In the genomic region with DNA sequence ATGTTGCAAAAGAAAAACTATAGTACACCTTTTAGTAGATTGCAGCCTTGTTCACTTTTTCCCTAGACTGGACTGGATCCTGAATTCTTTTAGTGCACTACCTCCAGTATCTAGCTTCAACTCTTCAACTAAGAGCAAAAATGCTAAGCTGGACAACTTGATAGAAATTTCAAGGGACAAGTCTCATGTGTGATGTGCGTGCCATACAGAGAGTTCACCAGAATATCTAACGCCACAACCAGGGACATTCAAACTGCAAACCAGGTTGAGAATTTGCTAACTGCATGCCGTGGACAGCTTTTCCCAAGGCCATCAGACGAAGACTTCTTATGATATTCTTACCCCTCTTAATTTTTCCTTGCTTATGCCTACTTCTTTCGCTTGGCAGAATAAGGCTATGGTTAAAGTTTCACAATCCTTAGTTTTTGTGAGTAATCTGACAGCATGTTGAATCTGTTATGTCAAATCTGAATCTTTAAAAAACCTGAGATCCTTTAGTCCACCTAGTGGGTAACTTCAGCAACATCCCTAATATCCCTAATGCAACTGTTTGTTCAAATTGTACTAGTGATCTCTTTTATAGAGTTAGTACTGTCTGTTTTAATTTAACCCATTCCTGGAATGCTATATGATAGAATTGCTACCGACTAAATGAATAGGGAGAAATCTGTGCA, we compare ENCODE assay signal across 10 cellular contexts.
DNase-seq lines count a peak whose midpoint lies in the region; ATAC-seq and TF ChIP-seq lines count a peak whose summit lies in the region.
"Had no signal": no experiment of that assay in that cellular context is flagged by ENCODE, and none has a peak within 500 bp of the region (broad histone marks: within the 10 kb centered on the region; RNA-seq: fewer than 3 reads in every experiment).

No MANE protein-coding gene starts in this region.

- H3K4me1 ChIP-seq in ACC112 (ENCODE audit: control insufficient read depth, insufficient read depth, low read length, unreplicated experiment), result peaks cover 45% of the 10 kb centered on the region

- H3K4me3 ChIP-seq in ACC112 (ENCODE audit: low read depth, low read length) (no peak overlapping the region), kidney epithelial cell (ENCODE audit: low read depth, low read length) (no peak overlapping the region)

- DNase-seq in kidney epithelial cell (ENCODE audit: low read depth) (peak; percentile 2), NCI-H82 treated with DMSO at 0.1 percent for 48 hours (lab: John Stamatoyannopoulos, UW; ENCODE audit: unreplicated experiment) (no peak), COR-L47 (lab: John Stamatoyannopoulos, UW) (no peak)
- DNase-seq in central memory CD4-positive, alpha-beta T cell, result no peak
- no peak for DNase-seq in effector memory CD8-positive, alpha-beta T cell
- DNase-seq: CD8-positive, alpha-beta memory T cell; naive B cell had no signal

- peak; percentile 42; the same call in 1 of the 2 replicates for TF ChIP-seq RAD21 in Ishikawa (IDR thresholded peaks at IDR 0.05; ENCODE audit: low read depth)

- H3K79me2 ChIP-seq in ACC112 (ENCODE audit: control insufficient read depth, insufficient read depth, low read length, unreplicated experiment), result peaks cover 45% of the 10 kb centered on the region

- H3K4me1 Mint-ChIP-seq in brain, result peaks cover 27% of the 10 kb centered on the region
- no peaks in the 10 kb centered on the region for H3K4me1 Mint-ChIP-seq in effector memory CD8-positive, alpha-beta T cell (ENCODE audit: low read depth in 2 of 2)
- H3K4me1 Mint-ChIP-seq: CD8-positive, alpha-beta memory T cell; naive B cell had no signal

- H3K27me3 ChIP-seq in ACC112 (ENCODE audit: insufficient read depth, low read length) (no peaks in the 10 kb centered on the region), kidney epithelial cell (ENCODE audit: control insufficient read depth, insufficient read depth, low read length) (no peaks in the 10 kb centered on the region)

- peak in 1 of 2 experiments; percentile 31 for TF ChIP-seq CTCF in brain (conservative IDR thresholded peaks at IDR 0.05)
- peak; percentile 31 for TF ChIP-seq CTCF in kidney epithelial cell (IDR thresholded peaks at IDR 0.05; ENCODE audit: insufficient read depth, low read length, poor library complexity, severe bottlenecking)

- H3K4me3 Mint-ChIP-seq in brain, result no peak overlapping the region
- no peak overlapping the region for H3K4me3 Mint-ChIP-seq in effector memory CD8-positive, alpha-beta T cell
- H3K4me3 Mint-ChIP-seq: CD8-positive, alpha-beta memory T cell; naive B cell had no signal

- H3K36me3 Mint-ChIP-seq in brain, result peaks cover 11% of the 10 kb centered on the region
- peaks cover 3% of the 10 kb centered on the region for H3K36me3 Mint-ChIP-seq in effector memory CD8-positive, alpha-beta T cell (ENCODE audit: insufficient read depth)
- H3K36me3 Mint-ChIP-seq: CD8-positive, alpha-beta memory T cell; naive B cell had no signal

- H3K27me3 Mint-ChIP-seq in brain, result no peaks in the 10 kb centered on the region
- H3K27me3 Mint-ChIP-seq in effector memory CD8-positive, alpha-beta T cell, result peaks cover 0 to 4% of the 10 kb centered on the region in 2 donors
- H3K27me3 Mint-ChIP-seq: CD8-positive, alpha-beta memory T cell; naive B cell had no signal

- H3K36me3 ChIP-seq in ACC112 (ENCODE audit: insufficient read depth, low read length) (no peaks in the 10 kb centered on the region), kidney epithelial cell (ENCODE audit: control insufficient read depth, insufficient read depth, low read length) (no peaks in the 10 kb centered on the region)

- ATAC-seq in effector memory CD8-positive, alpha-beta T cell (replicated peaks), result no peak

- H3K27ac Mint-ChIP-seq in brain, result peak overlapping the region in 3 of 5 experiments; percentile 13 to 74 (median 24)
- H3K27ac Mint-ChIP-seq in effector memory CD8-positive, alpha-beta T cell, result no peak overlapping the region

- peaks cover 0 to 4% (median 0%) of the 10 kb centered on the region in 5 experiments for H3K9me3 Mint-ChIP-seq in brain
- no peaks in the 10 kb centered on the region for H3K9me3 Mint-ChIP-seq in effector memory CD8-positive, alpha-beta T cell
- H3K9me3 Mint-ChIP-seq: CD8-positive, alpha-beta memory T cell; naive B cell had no signal

- TF ChIP-seq EP300 in Ishikawa (IDR thresholded peaks at IDR 0.05; ENCODE audit: borderline replicate concordance), result no peak

- no peak overlapping the region for H2AFZ ChIP-seq in ACC112 (ENCODE audit: low read length, unreplicated experiment)

- H3K27ac ChIP-seq in ACC112 (ENCODE audit: low read depth, low read length), result peak overlapping the region; percentile 53

TF ChIP-seq in Ishikawa, 13 proteins besides CTCF, POLR2A, EP300 and RAD21:
- TF ChIP-seq TEAD4 (IDR thresholded peaks at IDR 0.05), result no peak
- TF ChIP-seq EGR1 (IDR thresholded peaks at IDR 0.05), result no peak
- no peak for TF ChIP-seq CREB1 (IDR thresholded peaks at IDR 0.05; ENCODE audit: low read depth)
- TF ChIP-seq ZBTB7A (IDR thresholded peaks at IDR 0.05; ENCODE audit: low read depth), result no peak
- TF ChIP-seq TAF1 (IDR thresholded peaks at IDR 0.05; ENCODE audit: low read depth), result no peak
- no peak for TF ChIP-seq FOXM1 (IDR thresholded peaks at IDR 0.05; ENCODE audit: borderline replicate concordance, low read depth)
- no peak for TF ChIP-seq TCF12 (IDR thresholded peaks at IDR 0.05; ENCODE audit: low read depth)
- TF ChIP-seq NFIC (IDR thresholded peaks at IDR 0.05), result no peak
- no peak for TF ChIP-seq YY1 (IDR thresholded peaks at IDR 0.05; ENCODE audit: low read depth)
- TF ChIP-seq, protein P1, sequence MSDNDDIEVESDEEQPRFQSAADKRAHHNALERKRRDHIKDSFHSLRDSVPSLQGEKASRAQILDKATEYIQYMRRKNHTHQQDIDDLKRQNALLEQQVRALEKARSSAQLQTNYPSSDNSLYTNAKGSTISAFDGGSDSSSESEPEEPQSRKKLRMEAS (IDR thresholded peaks at IDR 0.05), result no peak
- TF ChIP-seq, protein P2, sequence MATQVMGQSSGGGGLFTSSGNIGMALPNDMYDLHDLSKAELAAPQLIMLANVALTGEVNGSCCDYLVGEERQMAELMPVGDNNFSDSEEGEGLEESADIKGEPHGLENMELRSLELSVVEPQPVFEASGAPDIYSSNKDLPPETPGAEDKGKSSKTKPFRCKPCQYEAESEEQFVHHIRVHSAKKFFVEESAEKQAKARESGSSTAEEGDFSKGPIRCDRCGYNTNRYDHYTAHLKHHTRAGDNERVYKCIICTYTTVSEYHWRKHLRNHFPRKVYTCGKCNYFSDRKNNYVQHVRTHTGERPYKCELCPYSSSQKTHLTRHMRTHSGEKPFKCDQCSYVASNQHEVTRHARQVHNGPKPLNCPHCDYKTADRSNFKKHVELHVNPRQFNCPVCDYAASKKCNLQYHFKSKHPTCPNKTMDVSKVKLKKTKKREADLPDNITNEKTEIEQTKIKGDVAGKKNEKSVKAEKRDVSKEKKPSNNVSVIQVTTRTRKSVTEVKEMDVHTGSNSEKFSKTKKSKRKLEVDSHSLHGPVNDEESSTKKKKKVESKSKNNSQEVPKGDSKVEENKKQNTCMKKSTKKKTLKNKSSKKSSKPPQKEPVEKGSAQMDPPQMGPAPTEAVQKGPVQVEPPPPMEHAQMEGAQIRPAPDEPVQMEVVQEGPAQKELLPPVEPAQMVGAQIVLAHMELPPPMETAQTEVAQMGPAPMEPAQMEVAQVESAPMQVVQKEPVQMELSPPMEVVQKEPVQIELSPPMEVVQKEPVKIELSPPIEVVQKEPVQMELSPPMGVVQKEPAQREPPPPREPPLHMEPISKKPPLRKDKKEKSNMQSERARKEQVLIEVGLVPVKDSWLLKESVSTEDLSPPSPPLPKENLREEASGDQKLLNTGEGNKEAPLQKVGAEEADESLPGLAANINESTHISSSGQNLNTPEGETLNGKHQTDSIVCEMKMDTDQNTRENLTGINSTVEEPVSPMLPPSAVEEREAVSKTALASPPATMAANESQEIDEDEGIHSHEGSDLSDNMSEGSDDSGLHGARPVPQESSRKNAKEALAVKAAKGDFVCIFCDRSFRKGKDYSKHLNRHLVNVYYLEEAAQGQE (IDR thresholded peaks at IDR 0.05; ENCODE audit: low read depth), result no peak

Comparison
In these comparisons a context has a peak if more than half of its experiments do, and no peak if none do; other contexts are left out.
1. H3K27ac Mint-ChIP-seq: peak in brain (3 of 5); none in effector memory CD8-positive, alpha-beta T cell (0 of 2).